Comparison of ENCODE assay signal across 8 cellular contexts in the genomic region with DNA sequence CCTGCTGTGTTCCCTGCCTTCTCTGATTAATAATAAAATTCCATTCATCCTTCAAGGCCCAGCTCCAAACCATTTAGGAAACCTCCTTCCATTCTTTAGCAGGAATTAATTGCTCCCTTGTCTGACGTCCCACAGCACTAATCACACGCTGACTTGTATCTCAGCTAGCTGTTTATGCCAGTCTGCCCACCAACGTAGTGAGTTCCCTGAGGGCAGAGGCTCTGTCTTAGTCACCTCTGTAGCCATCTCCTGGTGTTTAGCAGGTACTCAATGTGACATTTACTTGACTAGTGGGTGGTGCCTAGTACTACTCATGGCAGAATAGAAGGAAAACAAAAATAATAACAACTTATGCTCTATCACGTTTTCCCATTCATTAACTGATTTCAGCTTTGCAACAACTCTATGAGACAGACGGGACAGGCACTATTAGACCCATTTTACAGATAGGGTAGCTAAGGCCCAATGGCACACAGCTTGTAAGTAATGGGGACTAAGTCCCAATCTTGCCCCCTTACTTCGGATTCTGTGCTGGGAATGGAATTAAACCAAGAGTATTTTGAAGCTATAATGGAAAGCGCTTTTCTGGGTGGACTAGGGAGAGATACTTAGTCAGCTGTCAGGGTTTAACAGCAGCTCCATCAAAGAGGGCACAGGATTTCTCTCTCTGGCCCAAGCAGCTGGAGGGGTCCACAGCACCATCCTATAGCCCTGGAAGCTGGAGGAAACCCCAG. TPM values are rescaled to one million over a fixed set of nuclear protein-coding genes. Genes with fewer than 3 reads are reported as not detected.
DNase-seq lines count a peak whose midpoint lies in the region; ATAC-seq and TF ChIP-seq lines count a peak whose summit lies in the region.

No MANE protein-coding gene starts in this region.

- peaks cover 0 to 23% (median 14%) of the 10 kb centered on the region in 9 donors for H3K4me1 ChIP-seq in heart right ventricle
- H3K4me1 ChIP-seq in mesenchymal stem cell (ENCODE audit: control insufficient read depth, insufficient read depth, low read depth, low read length) = peaks cover 9% of the 10 kb centered on the region
- no peaks in the 10 kb centered on the region for H3K4me1 ChIP-seq in upper lobe of right lung
- H3K4me1 ChIP-seq in adrenal gland (replicated peaks in 1 of 2) = peaks cover 3 to 22% of the 10 kb centered on the region in 2 donors

- H3K4me3 ChIP-seq in heart right ventricle (peak overlapping the region in 8 of 10 donors; percentile 42 to 77 (median 66)), astrocyte of the spinal cord (ENCODE audit: low read depth, low read length) (peak overlapping the region; percentile 45), mesenchymal stem cell (ENCODE audit: insufficient read depth in 1 of 2, low read depth in 1 of 2, low read length in 2 of 2) (peak overlapping the region in 1 of 2 experiments; percentile 94), upper lobe of right lung (no peak overlapping the region), adrenal gland (peak overlapping the region in 1 of 4 donors; percentile 70)

- H3K23ac ChIP-seq in mesenchymal stem cell (ENCODE audit: low read length in 2 of 2) = no peak overlapping the region

- no peaks in the 10 kb centered on the region for H3K27me3 ChIP-seq in heart right ventricle
- H3K27me3 ChIP-seq in mesenchymal stem cell (ENCODE audit: control insufficient read depth in 1 of 2, insufficient read depth in 1 of 2, low read length in 2 of 2) = no peaks in the 10 kb centered on the region
- no peaks in the 10 kb centered on the region for H3K27me3 ChIP-seq in upper lobe of right lung
- no peaks in the 10 kb centered on the region for H3K27me3 ChIP-seq in adrenal gland

- H3K79me1 ChIP-seq in mesenchymal stem cell (replicated peaks; ENCODE audit: low read length, poor library complexity, severe bottlenecking) = no peaks in the 10 kb centered on the region

- H3K36me3 ChIP-seq in heart right ventricle = peaks cover 0 to 4% (median 0%) of the 10 kb centered on the region in 9 donors
- peaks cover 0 to 3% of the 10 kb centered on the region in 2 experiments for H3K36me3 ChIP-seq in mesenchymal stem cell (ENCODE audit: control insufficient read depth in 1 of 2, insufficient read depth in 2 of 2, low read depth in 1 of 2, low read length in 2 of 2)
- H3K36me3 ChIP-seq in upper lobe of right lung = no peaks in the 10 kb centered on the region
- no peaks in the 10 kb centered on the region for H3K36me3 ChIP-seq in adrenal gland (replicated peaks in 1 of 2)

- peak overlapping the region; percentile 91 for H4K8ac ChIP-seq in mesenchymal stem cell (ENCODE audit: low read length)

- peak overlapping the region; percentile 55 to 58 for H3K4ac ChIP-seq in mesenchymal stem cell (ENCODE audit: low read depth in 1 of 2, low read length in 2 of 2)

- H3K27ac ChIP-seq in heart right ventricle = peak overlapping the region in 7 of 10 donors; percentile 75 to 96 (median 92)
- H3K27ac ChIP-seq in mesenchymal stem cell (ENCODE audit: low read length, poor library complexity, severe bottlenecking) = no peak overlapping the region
- peak overlapping the region; percentile 90 for H3K27ac ChIP-seq in upper lobe of right lung
- H3K27ac ChIP-seq in adrenal gland = peak overlapping the region in 2 of 5 donors; percentile 91 to 95

- H3K9me3 ChIP-seq in heart right ventricle = no peaks in the 10 kb centered on the region
- H3K9me3 ChIP-seq in mesenchymal stem cell (ENCODE audit: control insufficient read depth, low read length) = no peaks in the 10 kb centered on the region
- no peaks in the 10 kb centered on the region for H3K9me3 ChIP-seq in upper lobe of right lung
- H3K9me3 ChIP-seq in adrenal gland (replicated peaks in 1 of 3) = no peaks in the 10 kb centered on the region

- no peak overlapping the region for H2BK120ac ChIP-seq in mesenchymal stem cell (ENCODE audit: low read depth, low read length)

- peak overlapping the region in 1 of 2 experiments; percentile 42 for H2BK12ac ChIP-seq in mesenchymal stem cell (ENCODE audit: low read length in 2 of 2)

- TF ChIP-seq POLR2A in adrenal gland (IDR thresholded peaks at IDR 0.05) = no peak

- H3K4me2 ChIP-seq in mesenchymal stem cell (ENCODE audit: low read length, poor library complexity, severe bottlenecking) = peak overlapping the region; percentile 89

- H4K91ac ChIP-seq in mesenchymal stem cell (ENCODE audit: low read length) = peak overlapping the region; percentile 9

- intact Hi-C loops in heart right ventricle (cut with DNase I) = loop anchor here in 6 of 10 donors (5.0 kb wide), 1 partner anchor 69 kb away; a partner anchor contains a TSS
- intact Hi-C loops in left cardiac atrium (cut with DNase I) = loop anchor here in 1 of 2 donors (2.0 kb wide), 1 partner anchor 69 kb away; a partner anchor contains a TSS
- intact Hi-C loops in upper lobe of right lung (cut with DNase I) = no loop called here
- intact Hi-C loops in adrenal gland (cut with DNase I) = no loop called here

- TF ChIP-seq CTCF in heart right ventricle (IDR thresholded peaks at IDR 0.05) (no peak), astrocyte of the spinal cord (IDR thresholded peaks at IDR 0.05; ENCODE audit: low read depth, low read length) (no peak), upper lobe of right lung (IDR thresholded peaks at IDR 0.05) (no peak), adrenal gland (IDR thresholded peaks at IDR 0.05) (no peak)

- H2AK5ac ChIP-seq in mesenchymal stem cell (ENCODE audit: low read length, severe bottlenecking) = peak overlapping the region; percentile 33

- H2BK5ac ChIP-seq in mesenchymal stem cell (ENCODE audit: low read depth, low read length, poor library complexity, severe bottlenecking) = no peak overlapping the region

- no peak overlapping the region for H2BK15ac ChIP-seq in mesenchymal stem cell (ENCODE audit: low read depth, poor library complexity, severe bottlenecking)

- DNase-seq in heart right ventricle (no peak), left cardiac atrium (no peak), astrocyte of the spinal cord (ENCODE audit: low read depth, low spot score) (no peak), mesenchymal stem cell (no peak), upper lobe of right lung (no peak), NCI-H748 (lab: John Stamatoyannopoulos, UW; ENCODE audit: unreplicated experiment) (no peak), NCI-H1930 (lab: John Stamatoyannopoulos, UW) (no peak), adrenal gland (no peak)

- H3K9ac ChIP-seq in mesenchymal stem cell (ENCODE audit: low read length) = peak overlapping the region; percentile 95

- peak overlapping the region in 1 of 2 experiments; percentile 76 for H3K18ac ChIP-seq in mesenchymal stem cell (ENCODE audit: low read depth in 1 of 2, low read length in 2 of 2)

- in situ Hi-C loops in astrocyte of the spinal cord (cut with HindIII; ENCODE audit: low sequenced_read_pairs) = no loop called here

- H2AFZ ChIP-seq in mesenchymal stem cell (ENCODE audit: low read depth, low read length) = no peak overlapping the region

- 80 to 89% methylated on average over 7 of the region's 7 CpGs for WGBS in heart right ventricle, 2 donors
- 86% methylated on average over 7 of the region's 7 CpGs for WGBS in mesenchymal stem cell
- WGBS in adrenal gland, 4 donors = 67 to 75% (median 72%) methylated on average over 7 of the region's 7 CpGs

- H3K14ac ChIP-seq in mesenchymal stem cell (ENCODE audit: low read length in 2 of 2) = no peak overlapping the region

- ATAC-seq in heart right ventricle = no peak
- ATAC-seq in left cardiac atrium = no peak
- ATAC-seq in upper lobe of right lung = no peak

RNA-seq across cellular contexts. Expression of a gene that starts 0.9 kb away (rescaled TPM):
- total RNA-seq in heart right ventricle (10 to 100 TPM in 8 of 10 donors, 1 to 10 TPM in 2; 8.1 to 16.0 (median 12.8) TPM), left cardiac atrium (10 to 100 TPM; 13.9 to 14.4 TPM), upper lobe of right lung (38.3 TPM), adrenal gland (10 to 100 TPM in 7 of 8 donors, 1 to 10 TPM in 1; 8.0 to 30.2 (median 20.9) TPM)
- polyA plus RNA-seq in heart right ventricle (1 to 10 TPM; 5.1 to 8.4 TPM), adrenal gland (10 to 100 TPM in 2 of 3 donors, 1 to 10 TPM in 1; 5.7 to 17.8 (median 13.0) TPM)
- 21.9 TPM for polyA plus RNA-seq in mesenchymal stem cell (2013, experiment 1 of 2)
- 20.9 TPM for polyA plus RNA-seq in mesenchymal stem cell (2013, experiment 2 of 2)

RNA-seq across cellular contexts. Expression of a gene that starts 40.9 kb away (rescaled TPM):
- total RNA-seq in heart right ventricle (1 to 10 TPM; 2.2 to 5.7 (median 3.2) TPM), left cardiac atrium (1 to 10 TPM; 2.8 to 4.6 TPM), upper lobe of right lung (10.2 TPM), adrenal gland (1 to 10 TPM in 7 of 8 donors, under 1 TPM in 1; 0.24 to 5.7 (median 4.0) TPM)
- polyA plus RNA-seq in heart right ventricle (10 to 100 TPM in 1 of 2 donors, 1 to 10 TPM in 1; 2.9 to 21.9 TPM), adrenal gland (10 to 100 TPM in 1 of 3 donors, 1 to 10 TPM in 2; 1.7 to 18.5 (median 7.3) TPM)
- polyA plus RNA-seq in mesenchymal stem cell (2013, experiment 1 of 2) = 1.5 TPM
- 1.4 TPM for polyA plus RNA-seq in mesenchymal stem cell (2013, experiment 2 of 2)

Comparison
In these comparisons a context has a peak if more than half of its experiments do, and no peak if none do; other contexts are left out.
1. intact Hi-C loops: an anchor here in heart right ventricle (5.0 kb wide); none called in upper lobe of right lung and adrenal gland.